ENCODE assay signal across 8 cellular contexts in genomic region chr3:2544212-2544611, GRCh38.
"Had no signal": no experiment of that assay in that cellular context is flagged by ENCODE, and none has a peak within 500 bp of the region (broad histone marks: within the 10 kb centered on the region; RNA-seq: fewer than 3 reads in every experiment).

No MANE protein-coding gene starts in this region.

- H3K4me3 ChIP-seq: GM23338 had no signal

- H2AFZ ChIP-seq: GM23338 had no signal

- ATAC-seq: GM23338 had no signal

- H3K9ac ChIP-seq: KMS-11 had no signal

- H3K27ac ChIP-seq: KMS-11 had no signal

- FAIRE-seq: H1, H54, HTR-8/SVneo had no signal

- H3K4me2 ChIP-seq: GM23338, KMS-11 had no signal

- DNase-seq: H9, HCEC 1CT, KBM-7 had no signal
